Comparison of ENCODE assay signal across 8 cellular contexts in the genomic region with DNA sequence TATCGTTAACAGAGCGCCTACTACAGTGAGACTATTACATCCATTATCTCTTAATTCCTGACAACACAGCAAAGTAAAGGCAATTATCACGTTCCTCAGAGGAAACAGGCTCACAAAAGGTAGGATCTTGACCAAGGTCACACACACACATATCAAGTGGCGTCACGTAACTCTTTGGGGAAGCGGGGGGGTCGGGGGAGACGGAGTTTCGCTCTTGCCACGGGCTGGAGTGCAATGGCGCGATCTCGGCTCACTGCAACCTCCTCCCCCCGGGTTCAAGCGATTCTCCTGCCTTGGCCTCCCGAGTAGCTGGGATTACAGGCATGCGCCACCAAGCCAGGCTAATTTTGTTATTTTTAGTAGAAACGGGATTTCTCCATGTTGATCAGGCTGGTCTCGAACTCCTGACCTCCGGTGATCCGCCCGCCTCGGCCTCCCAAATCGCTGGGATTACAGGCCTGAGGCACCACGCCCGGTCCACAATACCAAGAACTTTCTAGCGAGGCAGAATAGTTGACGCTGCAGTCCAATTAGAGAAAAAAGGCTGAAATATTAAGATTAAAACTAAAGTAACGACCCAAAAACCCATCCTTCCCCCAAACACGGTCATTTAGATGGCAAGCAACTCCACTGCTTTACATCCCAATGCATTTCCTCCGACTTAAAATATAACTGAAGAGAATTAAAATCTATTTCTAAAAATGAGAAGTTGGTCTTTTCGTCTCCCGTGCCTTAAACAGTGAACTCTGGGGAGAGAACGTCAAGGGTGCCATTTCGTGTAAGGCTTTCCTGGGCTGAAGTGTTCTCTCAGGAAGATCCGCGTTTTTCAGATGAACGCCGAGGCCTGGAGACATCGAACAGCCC. TPM values are rescaled to one million over a fixed set of nuclear protein-coding genes. Genes with fewer than 3 reads are reported as not detected.
DNase-seq lines count a peak whose midpoint lies in the region; ATAC-seq and TF ChIP-seq lines count a peak whose summit lies in the region.

No MANE protein-coding gene starts in this region.

- peak overlapping the region; percentile 99 for H3K4me3 ChIP-seq in PC-9
- H3K4me3 ChIP-seq in heart right ventricle: peak overlapping the region; percentile 70 to 88 (median 80)
- H3K4me3 ChIP-seq in gastrocnemius medialis: peak overlapping the region; percentile 72 to 95 (median 85)

- peaks cover 27% of the 10 kb centered on the region; the same call in 1 of the 2 replicates for H3F3A ChIP-seq in PC-9 (ENCODE audit: insufficient read depth, low read depth)

- H3K27ac ChIP-seq in PC-9 (peak overlapping the region; percentile 96), heart right ventricle (peak overlapping the region; percentile 97 to 100 (median 100)), gastrocnemius medialis (peak overlapping the region; percentile 94 to 100 (median 98))

- H3K27me3 ChIP-seq in PC-9 (ENCODE audit: insufficient read depth, low read depth) (no peaks in the 10 kb centered on the region), heart right ventricle (no peaks in the 10 kb centered on the region), gastrocnemius medialis (no peaks in the 10 kb centered on the region)

- in situ Hi-C loops in gastrocnemius medialis (cut with MboI; ENCODE audit: low sequenced_read_pairs in 4 of 4): no loop called here

- peak overlapping the region; percentile 97 for H3K4me2 ChIP-seq in PC-9

- H3K36me3 ChIP-seq in PC-9 (ENCODE audit: low read depth): peaks cover 48% of the 10 kb centered on the region
- H3K36me3 ChIP-seq in heart right ventricle: peaks cover 0 to 47% (median 13%) of the 10 kb centered on the region in 9 donors
- H3K36me3 ChIP-seq in gastrocnemius medialis: peaks cover 0 to 5% of the 10 kb centered on the region in 2 donors

- no peak for TF ChIP-seq POLR2A in gastrocnemius medialis (IDR thresholded peaks at IDR 0.05)

- peaks cover 61% of the 10 kb centered on the region for H3K79me2 ChIP-seq in PC-9 (ENCODE audit: low read depth)

- TF ChIP-seq CTCF in PC-9 (conservative IDR thresholded peaks at IDR 0.05) (no peak), heart right ventricle (IDR thresholded peaks at IDR 0.05) (no peak), gastrocnemius medialis (IDR thresholded peaks at IDR 0.05 in 4 of 5, conservative IDR thresholded peaks at IDR 0.05 in 1 of 5) (no peak)

- H3K9me3 ChIP-seq in PC-9 (ENCODE audit: insufficient read depth, low read depth) (no peaks in the 10 kb centered on the region), heart right ventricle (no peaks in the 10 kb centered on the region), gastrocnemius medialis (no peaks in the 10 kb centered on the region)

- WGBS in heart right ventricle, 2 donors: 1% methylated on average over 40 of the region's 40 CpGs

- CTCF ChIA-PET in PC-9 (lab: Charles Lee): no interaction called here

- TSS peak; percentile 51 for BruUV-seq in PC-9 (replicated peaks; lab: Mats Ljungman, UMichigan)

- ATAC-seq in heart right ventricle (peak in 5 of 8 donors; percentile 14 to 41 (median 33)), gastrocnemius medialis (peak in 1 of 2 donors; percentile 16), HG03442 (IDR thresholded peaks at IDR 0.05; ENCODE audit: unreplicated experiment) (no peak), GM19023 (IDR thresholded peaks at IDR 0.05; ENCODE audit: unreplicated experiment) (no peak)

- intact Hi-C loops in PC-9 (cut with micrococcal nuclease; ENCODE audit: unreplicated experiment): loop anchor here (10.0 kb wide), 3 partner anchors 150 to 450 kb away; partner anchors contain the start of genes CBY1, FAM227A, GTPBP1 and JOSD1
- intact Hi-C loops in heart right ventricle (cut with DNase I): loop anchor here in 8 of 10 donors (5.0 to 10.0 kb wide), 11 partner anchors 38 to 200 kb away; partner anchors contain the start of genes DMC1 (in 3 of the 8), KDELR3 (in 3 of the 8), CBY1 (in 1 of the 8) and FAM227A (in 1 of the 8)
- intact Hi-C loops in gastrocnemius medialis (cut with DNase I; ENCODE audit: low total_unique reads): loop anchor here (1.0 to 10.0 kb wide), 4 partner anchors 65 to 230 kb away; partner anchors contain the start of genes CBY1, CSNK1E, DMC1 and FAM227A

- POLR2A ChIA-PET in PC-9 (lab: Charles Lee; ENCODE audit: unreplicated experiment): no interaction called here

- H2AFZ ChIP-seq in PC-9: no peak overlapping the region; the same call in 1 of the 2 replicates

- peak; percentile 51 for DNase-seq in DMS53 (lab: John Stamatoyannopoulos, UW)
- DNase-seq in DMS53 treated with DMSO at 0.1 percent for 48 hours (lab: John Stamatoyannopoulos, UW; ENCODE audit: unreplicated experiment): no peak
- DNase-seq in PC-9: peak; percentile 24 to 36
- DNase-seq in activated gamma-delta T cell treated with anti-CD3 and anti-CD28 coated beads, Interleukin-2, amount 50 U/mL, for 16 hours (ENCODE audit: low read depth): peak; percentile 26
- DNase-seq in heart right ventricle: peak; percentile 47 to 63
- DNase-seq in gastrocnemius medialis: peak; percentile 16 to 62

- peaks cover 55% of the 10 kb centered on the region for H4K20me1 ChIP-seq in PC-9 (ENCODE audit: insufficient read depth)

- H3K4me1 ChIP-seq in PC-9 (replicated peaks; ENCODE audit: insufficient read depth) (peaks cover 32% of the 10 kb centered on the region), heart right ventricle (peaks cover 2 to 55% (median 44%) of the 10 kb centered on the region in 9 donors), gastrocnemius medialis (peaks cover 41 to 43% of the 10 kb centered on the region in 2 donors)

- no peaks in the 10 kb centered on the region for H3K9me2 ChIP-seq in PC-9 (ENCODE audit: insufficient read depth)

RNA-seq across cellular contexts. Expression of gene DDX17, which starts 1.1 kb away (rescaled TPM):
- 511 and 648 TPM in 2 replicates for total RNA-seq in PC-9 (2021)
- total RNA-seq in heart right ventricle: 100 to 1,000 TPM; 156 to 236 (median 169) TPM
- 100 to 1,000 TPM in 1 of 2 donors, 10 to 100 TPM in 1; 76.2 to 241 TPM for polyA plus RNA-seq in heart right ventricle
- total RNA-seq in gastrocnemius medialis: 100 to 1,000 TPM; 108 to 329 (median 206) TPM

RNA-seq across cellular contexts. Expression of gene KDELR3, which starts 37.1 kb away (rescaled TPM):
- 15.5 and 18.9 TPM in 2 replicates for total RNA-seq in PC-9 (2021)
- 10 to 100 TPM in 3 of 10 donors, 1 to 10 TPM in 7; 3.4 to 12.9 (median 7.9) TPM for total RNA-seq in heart right ventricle
- polyA plus RNA-seq in heart right ventricle: 10 to 100 TPM in 1 of 2 donors, 1 to 10 TPM in 1; 9.4 to 11.5 TPM
- 1 to 10 TPM in 2 of 4 donors, under 1 TPM in 1, not detected in 1; 0.34 to 2.0 (median 1.3) TPM for total RNA-seq in gastrocnemius medialis

RNA-seq across cellular contexts. Expression of gene KCNJ4, which starts 50.0 kb away (rescaled TPM):
- total RNA-seq in PC-9 (2021) (0.18 and 0.22 TPM in 2 replicates), heart right ventricle (10 to 100 TPM in 9 of 10 donors, 1 to 10 TPM in 1; 4.9 to 93.3 (median 43.9) TPM), gastrocnemius medialis (not detected)
- polyA plus RNA-seq in heart right ventricle: 10 to 100 TPM in 1 of 2 donors, 1 to 10 TPM in 1; 7.6 to 19.5 TPM

Comparison
In these comparisons a context has a peak if more than half of its experiments do, and no peak if none do; other contexts are left out.
1. ATAC-seq: peak in heart right ventricle (5 of 8); none in HG03442 (single experiment) and GM19023 (single experiment).
2. Peak in every context shown above with its lines, with median percentiles within 50 percentile points of each other: H3K27ac ChIP-seq and H3K4me3 ChIP-seq.